Comparison of ENCODE assay signal across 19 cellular contexts in genomic region chr12:104684884-104685283, GRCh38.
A peak's percentile ranks its signal among the peaks of the same experiment; 100 is the strongest.
DNase-seq lines count a peak whose midpoint lies in the region; ATAC-seq and TF ChIP-seq lines count a peak whose summit lies in the region.
"Had no signal": no experiment of that assay in that cellular context is flagged by ENCODE, and none has a peak within 500 bp of the region (broad histone marks: within the 10 kb centered on the region; RNA-seq: fewer than 3 reads in every experiment).

No MANE protein-coding gene starts in this region.

- ATAC-seq in HG03139 (IDR thresholded peaks at IDR 0.05; ENCODE audit: unreplicated experiment) (no peak), HG03432 (IDR thresholded peaks at IDR 0.05; ENCODE audit: unreplicated experiment) (no peak)
- ATAC-seq: activated T-helper 17 cell treated with anti-CD3 and anti-CD28 coated beads, Interleukin-2, amount 50 U/mL, for 72 hours; foreskin keratinocyte; left lobe of liver; mucosa of descending colon; pancreas; stimulated activated effector memory CD8-positive, alpha-beta T cell treated with anti-CD3 and anti-CD28 coated beads, Interleukin-12 subunit alpha, Interleukin-12 subunit beta, amount 100 ng/mL, for 72 hours had no signal

- H3K36me3 ChIP-seq in H7 (replicated peaks; ENCODE audit: control insufficient read depth, insufficient read depth, low read length), result no peaks in the 10 kb centered on the region
- H3K36me3 ChIP-seq: pancreas had no signal

- DNase-seq in DMS79 (lab: John Stamatoyannopoulos, UW) (peak; percentile 30), M059J (ENCODE audit: low read depth) (peak; percentile 32), astrocyte of the spinal cord (ENCODE audit: low read depth, low spot score) (peak; percentile 44), left kidney (ENCODE audit: low read depth, low spot score) (peak; percentile 53), H7 (no peak)
- no peak for DNase-seq in activated naive CD4-positive, alpha-beta T cell treated with anti-CD3 and anti-CD28 coated beads, Interleukin-2, amount 10 ng/mL, durations not matched to agents 7 days and 5 days
- DNase-seq: activated CD4-positive, alpha-beta T cell treated with anti-CD3 and anti-CD28 coated beads, Interleukin-2, amount 50 U/mL, for 48 hours; EL; foreskin keratinocyte; mucosa of descending colon; NCI-H2029 treated with DMSO at 0.1 percent for 48 hours; pancreas; trophoblast cell had no signal

- no peak overlapping the region for H3K4me3 Mint-ChIP-seq in activated naive CD4-positive, alpha-beta T cell treated with anti-CD3 and anti-CD28 coated beads, Interleukin-2, amount 10 ng/mL, durations not matched to agents 7 days and 5 days
- H3K4me3 Mint-ChIP-seq: stimulated activated effector memory CD8-positive, alpha-beta T cell treated with anti-CD3 and anti-CD28 coated beads, Interleukin-12 subunit alpha, Interleukin-12 subunit beta, amount 100 ng/mL, for 72 hours had no signal

- no peaks in the 10 kb centered on the region for H3K27me3 Mint-ChIP-seq in activated naive CD4-positive, alpha-beta T cell treated with anti-CD3 and anti-CD28 coated beads, Interleukin-2, amount 10 ng/mL, durations not matched to agents 7 days and 5 days
- H3K27me3 Mint-ChIP-seq: activated T-helper 17 cell treated with anti-CD3 and anti-CD28 coated beads, Interleukin-2, amount 50 U/mL, for 72 hours had no signal

- H3K4me1 Mint-ChIP-seq in activated naive CD4-positive, alpha-beta T cell treated with anti-CD3 and anti-CD28 coated beads, Interleukin-2, amount 10 ng/mL, durations not matched to agents 7 days and 5 days, result peaks cover 93% of the 10 kb centered on the region

- no peak overlapping the region for H3K4me3 ChIP-seq in astrocyte of the spinal cord (ENCODE audit: low read depth, low read length)
- H3K4me3 ChIP-seq in H7 (ENCODE audit: insufficient read depth, low read depth, low read length), result no peak overlapping the region
- H3K4me3 ChIP-seq: mucosa of descending colon, pancreas, smooth muscle cell had no signal

- no peaks in the 10 kb centered on the region for H3K27me3 ChIP-seq in H7 (ENCODE audit: control insufficient read depth, insufficient read depth, low read length)
- H3K27me3 ChIP-seq: foreskin keratinocyte, pancreas had no signal

- H3K36me3 Mint-ChIP-seq in activated naive CD4-positive, alpha-beta T cell treated with anti-CD3 and anti-CD28 coated beads, Interleukin-2, amount 10 ng/mL, durations not matched to agents 7 days and 5 days, result peaks cover 33% of the 10 kb centered on the region

- in situ Hi-C loops in astrocyte of the spinal cord (cut with HindIII; ENCODE audit: low sequenced_read_pairs), result no loop called here

- CTCF ChIA-PET in activated naive CD4-positive, alpha-beta T cell treated with anti-CD3 and anti-CD28 coated beads, Interleukin-2, amount 10 ng/mL, durations not matched to agents 7 days and 5 days (lab: Charles Lee), result interaction anchor here (1.0 to 1.8 kb wide), 2 partner anchors 11 to 14 kb away, joined by 4 read pairs; no protein-coding TSS in a partner anchor

- no peak for TF ChIP-seq CTCF in astrocyte of the spinal cord (IDR thresholded peaks at IDR 0.05; ENCODE audit: low read depth, low read length)

- H3K27ac Mint-ChIP-seq in activated naive CD4-positive, alpha-beta T cell treated with anti-CD3 and anti-CD28 coated beads, Interleukin-2, amount 10 ng/mL, durations not matched to agents 7 days and 5 days, result no peak overlapping the region

- peaks cover 6% of the 10 kb centered on the region for H3K9me3 Mint-ChIP-seq in activated naive CD4-positive, alpha-beta T cell treated with anti-CD3 and anti-CD28 coated beads, Interleukin-2, amount 10 ng/mL, durations not matched to agents 7 days and 5 days

Comparison
In these comparisons a context has a peak if more than half of its experiments do, and no peak if none do; other contexts are left out.
1. DNase-seq: peak in DMS79 (single experiment), M059J (single experiment), astrocyte of the spinal cord (single experiment) and left kidney (single experiment); none in H7 (single experiment) and activated naive CD4-positive, alpha-beta T cell treated with anti-CD3 and anti-CD28 coated beads, Interleukin-2, amount 10 ng/mL, durations not matched to agents 7 days and 5 days (single experiment).